In the genomic region with DNA sequence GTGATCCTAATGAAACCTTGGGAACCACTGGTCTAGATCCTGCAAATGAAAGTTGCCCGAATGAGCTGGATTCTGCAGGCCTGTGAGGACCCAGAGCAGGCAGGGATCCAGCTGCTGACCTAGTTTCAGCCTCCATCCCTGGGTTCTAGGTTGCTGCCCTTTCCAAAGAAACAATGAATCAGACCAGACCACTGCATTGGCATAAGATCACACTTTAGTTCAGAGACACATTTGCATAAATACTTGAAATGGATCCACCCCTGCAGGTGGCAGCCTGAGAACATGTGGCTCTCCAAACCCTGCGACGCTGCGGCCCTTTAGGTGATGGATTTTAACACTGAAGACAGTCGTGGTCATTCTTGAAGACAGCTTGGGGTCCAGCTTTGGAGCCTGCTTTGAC, we compare ENCODE assay signal across 20 cellular contexts. TPM values are rescaled to one million over a fixed set of nuclear protein-coding genes. Genes with fewer than 3 reads are reported as not detected.
DNase-seq lines count a peak whose midpoint lies in the region; ATAC-seq and TF ChIP-seq lines count a peak whose summit lies in the region.
"Had no signal": no experiment of that assay in that cellular context is flagged by ENCODE, and none has a peak within 500 bp of the region (broad histone marks: within the 10 kb centered on the region; RNA-seq: fewer than 3 reads in every experiment).

No MANE protein-coding gene starts in this region.

- H2AFZ ChIP-seq in IMR-90 (replicated peaks; ENCODE audit: low read length, poor library complexity): no peak overlapping the region
- H2AFZ ChIP-seq: GM23248 had no signal

- no peak for ATAC-seq in IMR-90 (ENCODE audit: low read depth)
- ATAC-seq: PC-3 had no signal

- H4K20me1 ChIP-seq in IMR-90 (ENCODE audit: insufficient read depth, low read length): peaks cover 5% of the 10 kb centered on the region; the same call in 1 of the 2 replicates

- peak overlapping the region; percentile 42; the same call in 1 of the 2 replicates for H3K14ac ChIP-seq in IMR-90 (replicated peaks; ENCODE audit: low read depth, low read length)

- peak overlapping the region; percentile 77 for H2BK120ac ChIP-seq in IMR-90 (ENCODE audit: low read depth, low read length)

- no peak for TF ChIP-seq EP300 in transverse colon (IDR thresholded peaks at IDR 0.05; ENCODE audit: low read depth)

- intact Hi-C loops in IMR-90 (cut with micrococcal nuclease) (no loop called here), ascending aorta (cut with DNase I) (loop anchor here (5.0 kb wide), 2 partner anchors 92 to 402 kb away; a partner anchor contains a TSS), transverse colon (cut with DNase I; ENCODE audit: low total_unique reads) (no loop called here)

- H3K27me3 ChIP-seq in IMR-90 (ENCODE audit: control insufficient read depth, insufficient read depth, low read length): no peaks in the 10 kb centered on the region
- no peaks in the 10 kb centered on the region for H3K27me3 ChIP-seq in ascending aorta
- no peaks in the 10 kb centered on the region; the same call in 1 of the 2 replicates for H3K27me3 ChIP-seq in iPS-20b (ENCODE audit: insufficient read depth, low read length)
- H3K27me3 ChIP-seq in transverse colon: no peaks in the 10 kb centered on the region

- H3K79me1 ChIP-seq in IMR-90 (ENCODE audit: low read depth in 1 of 2, low read length in 2 of 2): no peaks in the 10 kb centered on the region

- BruUV-seq in IMR-90 (replicated peaks; lab: Mats Ljungman, UMichigan): no TSS peak

- H3K56ac ChIP-seq in IMR-90 (ENCODE audit: extremely low read depth, insufficient read depth, low read length): no peak overlapping the region

- no peak for TF ChIP-seq POLR2A in IMR-90 (IDR thresholded peaks at IDR 0.05; ENCODE audit: low read depth, low read length)
- TF ChIP-seq POLR2A in transverse colon (IDR thresholded peaks at IDR 0.05): no peak

- peak overlapping the region; percentile 23; the same call in 1 of the 2 replicates for H2AK5ac ChIP-seq in IMR-90 (ENCODE audit: low read depth, low read length)

- H3K36me3 ChIP-seq in IMR-90 (ENCODE audit: control insufficient read depth, insufficient read depth, low read length): peaks cover 2% of the 10 kb centered on the region; the same call in 1 of the 2 replicates
- no peaks in the 10 kb centered on the region for H3K36me3 ChIP-seq in ascending aorta
- H3K36me3 ChIP-seq in iPS-20b (ENCODE audit: insufficient read depth, low read depth, low read length): peaks cover 4% of the 10 kb centered on the region; the same call in 1 of the 2 replicates
- no peaks in the 10 kb centered on the region for H3K36me3 ChIP-seq in transverse colon

- DNase-seq in IMR-90 (no peak), ascending aorta (ENCODE audit: low spot score in 2 of 2) (no peak), transverse colon (no peak), Kasumi-1 (lab: John Stamatoyannopoulos, UW) (no peak)
- DNase-seq in stimulated activated CD8-positive, alpha-beta memory T cell treated with anti-CD3 and anti-CD28 coated beads, Interleukin-4, amount 100 ng/mL, for 48 hours: no peak
- DNase-seq in stimulated activated naive CD4-positive, alpha-beta T cell (lab: John Stamatoyannopoulos, UW): no peak
- DNase-seq: ACHN; CD4-positive, CD25-positive, alpha-beta regulatory T cell; DMS79; GM23248; HFFc6; MV-4-11; NCI-H1436 treated with DMSO at 0.1 percent for 48 hours; NCI-H2081 treated with DMSO at 0.1 percent for 48 hours; NCI-H2227 treated with DMSO at 0.1 percent for 48 hours; NCI-H524 treated with DMSO at 0.1 percent for 48 hours; PC-3 had no signal

- TF ChIP-seq CTCF in IMR-90 (conservative IDR thresholded peaks at IDR 0.05; ENCODE audit: low read depth, low read length) (no peak), ascending aorta (IDR thresholded peaks at IDR 0.05) (no peak), transverse colon (IDR thresholded peaks at IDR 0.05) (no peak)

- no peak overlapping the region for H2BK5ac ChIP-seq in IMR-90 (ENCODE audit: low read depth, low read length, poor library complexity, severe bottlenecking)

- peak overlapping the region; percentile 44 for H3K18ac ChIP-seq in IMR-90 (ENCODE audit: low read depth, low read length)

- peak overlapping the region; percentile 51 for H4K91ac ChIP-seq in IMR-90 (ENCODE audit: insufficient read depth, low read depth, low read length)

- H3K9ac ChIP-seq in IMR-90 (ENCODE audit: low read depth, low read length): no peak overlapping the region
- peak overlapping the region; percentile 57; the same call in 1 of the 2 replicates for H3K9ac ChIP-seq in iPS-20b (ENCODE audit: low read depth, low read length)
- H3K9ac ChIP-seq: GM23248 had no signal

- H4K5ac ChIP-seq in IMR-90 (ENCODE audit: low read depth, low read length): peak overlapping the region; percentile 36

- H2BK15ac ChIP-seq in IMR-90 (ENCODE audit: low read depth, low read length): peak overlapping the region; percentile 54

- peaks cover 35% of the 10 kb centered on the region for H3K4me1 ChIP-seq in IMR-90 (ENCODE audit: control insufficient read depth, insufficient read depth, low read length)
- H3K4me1 ChIP-seq in ascending aorta: peaks cover 12 to 36% of the 10 kb centered on the region in 2 donors
- H3K4me1 ChIP-seq in iPS-20b (ENCODE audit: insufficient read depth, low read length): peaks cover 17% of the 10 kb centered on the region
- peaks cover 9 to 39% (median 23%) of the 10 kb centered on the region in 4 donors for H3K4me1 ChIP-seq in transverse colon

- 87% methylated on average over 3 of the region's 5 CpGs; no CpG with 5 or more reads in 1 of the 2 experiments for WGBS in IMR-90 (ENCODE audit: extremely low coverage in 2 of 2, insufficient read length in 1 of 2), 2 experiments
- WGBS in transverse colon (ENCODE audit: low coverage in 1 of 2), 2 donors: 94% methylated on average over 5 of the region's 5 CpGs; no CpG with 5 or more reads in 1 of the 2 donors

- no peak overlapping the region for H3K4me3 ChIP-seq in IMR-90 (ENCODE audit: insufficient read depth, low read depth, low read length)
- no peak overlapping the region for H3K4me3 ChIP-seq in ascending aorta
- H3K4me3 ChIP-seq in iPS-20b (ENCODE audit: low read length): no peak overlapping the region
- no peak overlapping the region for H3K4me3 ChIP-seq in transverse colon
- H3K4me3 ChIP-seq: GM23248 had no signal

- dilution Hi-C loops in IMR-90 (cut with HindIII; ENCODE audit: low sequenced_read_pairs, unreplicated experiment): no loop called here

- H3K4me2 ChIP-seq in IMR-90 (ENCODE audit: low read depth, low read length): no peak overlapping the region

- TF ChIP-seq RAD21 in IMR-90 (IDR thresholded peaks at IDR 0.05; ENCODE audit: low read length): no peak

- H3K4ac ChIP-seq in IMR-90 (ENCODE audit: low read depth, low read length): peak overlapping the region; percentile 55

- H3K27ac ChIP-seq in IMR-90 (ENCODE audit: insufficient read depth, low read length): peak overlapping the region; percentile 9; the same call in 1 of the 2 replicates
- peak overlapping the region; percentile 87 to 92 for H3K27ac ChIP-seq in ascending aorta
- H3K27ac ChIP-seq in iPS-20b (ENCODE audit: low read length): peak overlapping the region; percentile 64
- peak overlapping the region in 3 of 4 donors; percentile 73 to 84 (median 77) for H3K27ac ChIP-seq in transverse colon
- H3K27ac ChIP-seq: GM23248 had no signal

- peak overlapping the region; percentile 34; the same call in 1 of the 2 replicates for H2BK20ac ChIP-seq in IMR-90 (ENCODE audit: low read depth, low read length)

- CTCF ChIA-PET in IMR-90 (lab: Yijun Ruan, JAX): interaction anchor here (0.6 kb wide), 1 partner anchor 117 kb away, joined by 3 read pairs; no protein-coding TSS in a partner anchor

- in situ Hi-C loops in IMR-90 (cut with MboI; ENCODE audit: low sequenced_read_pairs) (loop anchor here (25.0 kb wide), 2 partner anchors 1483 to 1658 kb away; no protein-coding TSS in a partner anchor), transverse colon (cut with MboI; ENCODE audit: low pct_ligation_motif_present in 1 of 4, low pct_unique_long_range_greater_than_20kb in 1 of 4, low sequenced_read_pairs in 3 of 4) (loop anchor here in 1 of 4 donors (25.0 kb wide), 1 partner anchor 192 kb away; no protein-coding TSS in a partner anchor)

- H4K8ac ChIP-seq in IMR-90 (ENCODE audit: low read depth in 2 of 2, low read length in 2 of 2): 0 out of 4 replicates have a peak overlapping the region, but pooled peaks of 1 of the 2 experiments have one; percentile 19

- POLR2A ChIA-PET in IMR-90 (lab: Charles Lee; ENCODE audit: unreplicated experiment): no interaction called here

- H2AK9ac ChIP-seq in IMR-90 (replicated peaks; ENCODE audit: low read depth, low read length, poor library complexity): no peak overlapping the region

- H3K9me3 ChIP-seq in IMR-90 (ENCODE audit: control insufficient read depth, insufficient read depth, low read length) (no peaks in the 10 kb centered on the region), ascending aorta (no peaks in the 10 kb centered on the region), iPS-20b (ENCODE audit: insufficient read depth, low read depth, low read length) (no peaks in the 10 kb centered on the region), transverse colon (no peaks in the 10 kb centered on the region)

- no peak overlapping the region for H3K23ac ChIP-seq in IMR-90 (ENCODE audit: low read depth, low read length)

- peaks cover 35% of the 10 kb centered on the region for H3K9me1 ChIP-seq in IMR-90 (ENCODE audit: insufficient read depth, low read length)

TF ChIP-seq in IMR-90, 13 proteins besides CTCF, POLR2A, EP300 and RAD21 (continues in another document):
- TF ChIP-seq RFX5 (IDR thresholded peaks at IDR 0.05; ENCODE audit: low read depth, low read length) (no peak), RCOR1 (IDR thresholded peaks at IDR 0.05; ENCODE audit: insufficient replicate concordance, low read length) (no peak), BHLHE40 (IDR thresholded peaks at IDR 0.05; ENCODE audit: low read depth, low read length) (no peak)
- TF ChIP-seq, protein P1, sequence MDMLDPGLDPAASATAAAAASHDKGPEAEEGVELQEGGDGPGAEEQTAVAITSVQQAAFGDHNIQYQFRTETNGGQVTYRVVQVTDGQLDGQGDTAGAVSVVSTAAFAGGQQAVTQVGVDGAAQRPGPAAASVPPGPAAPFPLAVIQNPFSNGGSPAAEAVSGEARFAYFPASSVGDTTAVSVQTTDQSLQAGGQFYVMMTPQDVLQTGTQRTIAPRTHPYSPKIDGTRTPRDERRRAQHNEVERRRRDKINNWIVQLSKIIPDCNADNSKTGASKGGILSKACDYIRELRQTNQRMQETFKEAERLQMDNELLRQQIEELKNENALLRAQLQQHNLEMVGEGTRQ (IDR thresholded peaks at IDR 0.05; ENCODE audit: low read depth, low read length): no peak

RNA-seq across cellular contexts. Expression of a gene that starts 23.7 kb away (rescaled TPM):
- under 0.01 TPM in 2 replicates for total RNA-seq in IMR-90 (2012; rRNA removed)
- polyA plus RNA-seq in IMR-90 (2012; rRNA removed): 0.39 and 0.60 TPM in 2 replicates
- 0.30 and 1.3 TPM in 2 replicates for polyA plus RNA-seq in IMR-90 (2012; cell fraction: cytosol; rRNA removed)
- 0.39 and 0.83 TPM in 2 replicates for polyA plus RNA-seq in IMR-90 (2012; cell fraction: nucleus; rRNA removed; ENCODE audit: low replicate concordance)
- total RNA-seq in ascending aorta: 0.64 TPM
- under 1 TPM in 3 of 4 donors, not detected in 1; 0.27 to 1.00 (median 0.95) TPM for total RNA-seq in transverse colon
- total RNA-seq: CD4-positive, CD25-positive, alpha-beta regulatory T cell; HFFc6; LHCN-M2; PC-3 had no signal

RNA-seq across cellular contexts. Expression of a gene that starts 43.7 kb away (rescaled TPM):
- total RNA-seq in IMR-90 (2012; rRNA removed) (3.0 and 3.1 TPM in 2 replicates), ascending aorta (20.4 TPM), transverse colon (1 to 10 TPM; 1.6 to 8.2 (median 2.4) TPM)
- 4.7 and 5.0 TPM in 2 replicates for polyA plus RNA-seq in IMR-90 (2012; rRNA removed)
- polyA plus RNA-seq in IMR-90 (2012; cell fraction: cytosol; rRNA removed): 3.3 and 6.1 TPM in 2 replicates
- 9.5 and 11.7 TPM in 2 replicates for polyA plus RNA-seq in IMR-90 (2012; cell fraction: nucleus; rRNA removed; ENCODE audit: low replicate concordance)
- total RNA-seq: CD4-positive, CD25-positive, alpha-beta regulatory T cell; SK-MEL-5 had no signal
- polyA plus RNA-seq: CD4-positive, CD25-positive, alpha-beta regulatory T cell had no signal

Comparison
In these comparisons a context has a peak if more than half of its experiments do, and no peak if none do; other contexts are left out.
1. H3K27ac ChIP-seq: peak in every context shown above with its lines; median percentile 90 in ascending aorta; 77 in transverse colon; 64 in iPS-20b; 9 in IMR-90.